ENCODE assay signal across 8 cellular contexts in genomic region chr17:36545465-36546417, GRCh38. TPM values are rescaled to one million over a fixed set of nuclear protein-coding genes. Genes with fewer than 3 reads are reported as not detected.
DNase-seq lines count a peak whose midpoint lies in the region; ATAC-seq and TF ChIP-seq lines count a peak whose summit lies in the region.

No MANE protein-coding gene starts in this region.

- no peak overlapping the region for H4K91ac ChIP-seq in neuronal stem cell (ENCODE audit: low read depth, low read length, poor library complexity)

- peak overlapping the region; percentile 1 for H2BK5ac ChIP-seq in neuronal stem cell (ENCODE audit: low read length)

- peak overlapping the region; percentile 98 for H3K4me3 ChIP-seq in HAP-1
- H3K4me3 ChIP-seq in MM.1S (ENCODE audit: low read length), result peak overlapping the region; percentile 84
- H3K4me3 ChIP-seq in neuronal stem cell (ENCODE audit: low read length in 2 of 2), result peak overlapping the region; percentile 85 to 98

- H3K14ac ChIP-seq in neuronal stem cell (ENCODE audit: low read length), result peak overlapping the region; percentile 31

- H3K36me3 ChIP-seq in HAP-1 (replicated peaks), result peaks cover 16% of the 10 kb centered on the region
- peaks cover 5% of the 10 kb centered on the region; the same call in 1 of the 2 replicates for H3K36me3 ChIP-seq in MM.1S (replicated peaks; ENCODE audit: insufficient read depth, low read length)
- H3K36me3 ChIP-seq in neuronal stem cell (replicated peaks in 1 of 2; ENCODE audit: control insufficient read depth in 2 of 2, insufficient read depth in 2 of 2, low read length in 2 of 2), result peaks cover 0 to 28% of the 10 kb centered on the region in 2 donors

- no peak overlapping the region for H4K8ac ChIP-seq in neuronal stem cell (ENCODE audit: low read depth, low read length)

- H2AFZ ChIP-seq in MM.1S (ENCODE audit: low read length) (0 out of 2 replicates have a peak overlapping the region, but pooled peaks have one; percentile 25), neuronal stem cell (ENCODE audit: low read length) (peak overlapping the region; percentile 94)

- H3K9ac ChIP-seq in MM.1S (ENCODE audit: low read length) (peak overlapping the region; percentile 76), neuronal stem cell (ENCODE audit: low read depth, low read length, poor library complexity) (peak overlapping the region; percentile 98)

- no peaks in the 10 kb centered on the region for H3K9me2 ChIP-seq in MM.1S (replicated peaks; ENCODE audit: insufficient read depth, low read length)

- peaks cover 22% of the 10 kb centered on the region for H4K20me1 ChIP-seq in MM.1S (ENCODE audit: insufficient read depth, low read length)

- H2AK5ac ChIP-seq in neuronal stem cell (ENCODE audit: low read depth, low read length), result peak overlapping the region; percentile 47

- peak overlapping the region; percentile 78 for H3K27ac ChIP-seq in MM.1S (ENCODE audit: low read length)
- H3K27ac ChIP-seq in foreskin keratinocyte, result peak overlapping the region; percentile 59
- peak overlapping the region; percentile 97 for H3K27ac ChIP-seq in neuronal stem cell (replicated peaks; ENCODE audit: low read length)

- H3K79me1 ChIP-seq in neuronal stem cell (ENCODE audit: low read depth, low read length), result peaks cover 6% of the 10 kb centered on the region

- ATAC-seq in foreskin keratinocyte, result peak; percentile 86

- no peak overlapping the region for H2BK15ac ChIP-seq in neuronal stem cell (ENCODE audit: low read length)

- peak; percentile 95 for DNase-seq in GDM1 (lab: John Stamatoyannopoulos, UW)
- DNase-seq in HAP-1 (ENCODE audit: low spot score in 2 of 2), result peak; percentile 96 to 99
- peak; percentile 97 for DNase-seq in MM.1S
- peak; percentile 82 for DNase-seq in SHP77 treated with DMSO at 0.1 percent for 48 hours (lab: John Stamatoyannopoulos, UW)
- DNase-seq in activated naive CD4-positive, alpha-beta T cell (lab: John Stamatoyannopoulos, UW), result peak; percentile 90 to 96 (median 92)
- peak; percentile 87 to 92 for DNase-seq in foreskin keratinocyte
- DNase-seq in neuronal stem cell (ENCODE audit: low spot score), result peak; percentile 98
- peak; percentile 95 for DNase-seq in stromal cell of bone marrow (ENCODE audit: low read depth)

- H3K4me2 ChIP-seq in MM.1S (ENCODE audit: low read depth, low read length), result peak overlapping the region; percentile 90
- H3K4me2 ChIP-seq in neuronal stem cell (ENCODE audit: insufficient read depth, low read length, poor library complexity, severe bottlenecking), result peak overlapping the region; percentile 78

- no peak overlapping the region for H2BK120ac ChIP-seq in neuronal stem cell (ENCODE audit: low read depth, low read length)

- H3K4me1 ChIP-seq in HAP-1, result peaks cover 31% of the 10 kb centered on the region
- peaks cover 30% of the 10 kb centered on the region for H3K4me1 ChIP-seq in MM.1S (ENCODE audit: low read length)
- H3K4me1 ChIP-seq in foreskin keratinocyte, result peaks cover 19% of the 10 kb centered on the region
- H3K4me1 ChIP-seq in neuronal stem cell (ENCODE audit: control insufficient read depth in 2 of 2, insufficient read depth in 1 of 2, low read depth in 1 of 2, low read length in 2 of 2), result peaks cover 6% of the 10 kb centered on the region in 2 donors

- in situ Hi-C loops in HAP-1 (cut with MboI; ENCODE audit: low sequenced_read_pairs), result no loop called here

- no CpG with 5 or more reads among the region's 60 CpGs for WGBS in neuronal stem cell (ENCODE audit: extremely low coverage in 2 of 2, insufficient read length in 2 of 2, insufficient replicate concordance in 1 of 2), 2 donors

- H3K23ac ChIP-seq in neuronal stem cell (ENCODE audit: low read depth, low read length, poor library complexity), result peak overlapping the region; percentile 93

- peaks cover 70% of the 10 kb centered on the region for H3K79me2 ChIP-seq in MM.1S (ENCODE audit: low read length)

- H3F3A ChIP-seq in MM.1S (ENCODE audit: insufficient read depth, low read length), result peaks cover 26% of the 10 kb centered on the region

- no peak overlapping the region for H2BK12ac ChIP-seq in neuronal stem cell (ENCODE audit: low read length)

- H3K27me3 ChIP-seq in HAP-1 (ENCODE audit: low read depth) (no peaks in the 10 kb centered on the region), MM.1S (replicated peaks; ENCODE audit: insufficient read depth, low read length) (no peaks in the 10 kb centered on the region), foreskin keratinocyte (no peaks in the 10 kb centered on the region), neuronal stem cell (ENCODE audit: control insufficient read depth in 3 of 3, insufficient read depth in 3 of 3, low read depth in 1 of 3, low read length in 3 of 3) (no peaks in the 10 kb centered on the region)

- TF ChIP-seq CTCF in MM.1S (IDR thresholded peaks at IDR 0.05; ENCODE audit: low read length) (no peak), foreskin keratinocyte (conservative IDR thresholded peaks at IDR 0.05) (peak; percentile 9)

- H3K4ac ChIP-seq in neuronal stem cell (ENCODE audit: low read length), result no peak overlapping the region

- H3K9me3 ChIP-seq in HAP-1, result no peaks in the 10 kb centered on the region
- no peaks in the 10 kb centered on the region for H3K9me3 ChIP-seq in MM.1S (replicated peaks; ENCODE audit: insufficient read depth, low read length)
- H3K9me3 ChIP-seq in neuronal stem cell (replicated peaks in 1 of 2; ENCODE audit: control insufficient read depth in 2 of 2, insufficient read depth in 1 of 2, low read depth in 1 of 2, low read length in 2 of 2), result no peaks in the 10 kb centered on the region

- H3K18ac ChIP-seq in neuronal stem cell (ENCODE audit: low read length), result peak overlapping the region; percentile 99

RNA-seq across cellular contexts. Expression of gene GGNBP2, which starts 1.0 kb away (rescaled TPM):
- total RNA-seq in foreskin keratinocyte, result 49.9 and 55.1 TPM in 2 replicates
- 34.6 and 35.2 TPM in 2 replicates for polyA plus RNA-seq in foreskin keratinocyte
- polyA plus RNA-seq in neuronal stem cell (2013, experiment 1 of 2), result 44.9 TPM
- 47.5 TPM for polyA plus RNA-seq in neuronal stem cell (2013, experiment 2 of 2)

RNA-seq across cellular contexts. Expression of gene PIGW, which starts 11.0 kb away (rescaled TPM):
- total RNA-seq in foreskin keratinocyte, result 13.5 and 16.8 TPM in 2 replicates
- 7.3 and 10.2 TPM in 2 replicates for polyA plus RNA-seq in foreskin keratinocyte
- 4.2 TPM for polyA plus RNA-seq in neuronal stem cell (2013, experiment 1 of 2)
- 5.0 TPM for polyA plus RNA-seq in neuronal stem cell (2013, experiment 2 of 2)

RNA-seq across cellular contexts. Expression of gene MYO19, which starts 11.1 kb away (rescaled TPM):
- 93.8 and 110 TPM in 2 replicates for total RNA-seq in foreskin keratinocyte
- 54.6 and 71.7 TPM in 2 replicates for polyA plus RNA-seq in foreskin keratinocyte
- 29.5 TPM for polyA plus RNA-seq in neuronal stem cell (2013, experiment 1 of 2)
- 30.0 TPM for polyA plus RNA-seq in neuronal stem cell (2013, experiment 2 of 2)

RNA-seq across cellular contexts. Expression of gene DHRS11, which starts 45.9 kb away (rescaled TPM):
- 7.9 and 8.8 TPM in 2 replicates for total RNA-seq in foreskin keratinocyte
- polyA plus RNA-seq in foreskin keratinocyte, result 10.3 and 12.5 TPM in 2 replicates
- polyA plus RNA-seq in neuronal stem cell (2013, experiment 1 of 2), result 15.1 TPM
- 14.0 TPM for polyA plus RNA-seq in neuronal stem cell (2013, experiment 2 of 2)

RNA-seq across cellular contexts. Expression of gene MRM1, which starts 55.6 kb away (rescaled TPM):
- 7.3 and 9.5 TPM in 2 replicates for total RNA-seq in foreskin keratinocyte
- 9.2 and 12.1 TPM in 2 replicates for polyA plus RNA-seq in foreskin keratinocyte
- 1.1 TPM for polyA plus RNA-seq in neuronal stem cell (2013, experiment 1 of 2)
- 0.97 TPM for polyA plus RNA-seq in neuronal stem cell (2013, experiment 2 of 2)

Comparison
In these comparisons a context has a peak if more than half of its experiments do, and no peak if none do; other contexts are left out.
1. Peak in every context shown above with its lines: DNase-seq, ATAC-seq, H3K4me3 ChIP-seq and H3K27ac ChIP-seq.